ENCODE assay signal across 11 cellular contexts in genomic region chr15:67832031-67832551, GRCh38. TPM values are rescaled to one million over a fixed set of nuclear protein-coding genes. Genes with fewer than 3 reads are reported as not detected.
A peak's percentile ranks its signal among the peaks of the same experiment; 100 is the strongest.
DNase-seq lines count a peak whose midpoint lies in the region; ATAC-seq and TF ChIP-seq lines count a peak whose summit lies in the region.
"Had no signal": no experiment of that assay in that cellular context is flagged by ENCODE, and none has a peak within 500 bp of the region (broad histone marks: within the 10 kb centered on the region; RNA-seq: fewer than 3 reads in every experiment).

No MANE protein-coding gene starts in this region.

- TF ChIP-seq CTCF in epithelial cell of proximal tubule (conservative IDR thresholded peaks at IDR 0.05; ENCODE audit: low read depth, low read length) = peak; percentile 66
- no peak for TF ChIP-seq CTCF in omental fat pad (IDR thresholded peaks at IDR 0.05)
- TF ChIP-seq CTCF in lower lobe of right lung (IDR thresholded peaks at IDR 0.05) = no peak

- H3K27me3 ChIP-seq in lower lobe of right lung (ENCODE audit: low read depth) = peaks cover 92% of the 10 kb centered on the region

- no peaks in the 10 kb centered on the region for H3K36me3 ChIP-seq in lower lobe of right lung

- no peaks in the 10 kb centered on the region for H3K9me3 ChIP-seq in lower lobe of right lung

- DNase-seq in A172 (ENCODE audit: low spot score) = peak; percentile 44
- DNase-seq in GF-D8 (lab: John Stamatoyannopoulos, UW) = peak; percentile 2
- peak; percentile 12 for DNase-seq in NOMO-1 treated with dmso at 0.1 percent for 144 hours (lab: John Stamatoyannopoulos, UW; ENCODE audit: unreplicated experiment)
- DNase-seq in epithelial cell of proximal tubule (ENCODE audit: low read depth) = no peak
- DNase-seq in omental fat pad (ENCODE audit: low spot score) = no peak
- DNase-seq in stimulated activated CD4-positive, alpha-beta T cell treated with anti-CD3 and anti-CD28 coated beads, Interleukin-4, amount 100 ng/mL, for 4 hours = no peak
- DNase-seq in NCI-H526 treated with DMSO at 0.1 percent for 48 hours (lab: John Stamatoyannopoulos, UW) = no peak
- no peak for DNase-seq in lower lobe of right lung
- DNase-seq: T1000 had no signal

- intact Hi-C loops in lower lobe of right lung (cut with DNase I) = no loop called here

- H3K4me1 ChIP-seq in lower lobe of right lung = peaks cover 68% of the 10 kb centered on the region

- ATAC-seq in omental fat pad (ENCODE audit: low FRiP score) (no peak), lower lobe of right lung (no peak)

- no peak overlapping the region for H3K27ac ChIP-seq in lower lobe of right lung
- H3K27ac ChIP-seq: coronary artery had no signal

- H3K4me3 ChIP-seq in epithelial cell of proximal tubule (ENCODE audit: low read depth, low read length) = no peak overlapping the region
- H3K4me3 ChIP-seq in lower lobe of right lung = no peak overlapping the region

RNA-seq across cellular contexts. Expression of gene SKOR1, which starts 6.8 kb away (rescaled TPM):
- total RNA-seq in A172 (2014; rRNA removed; shearing (Covaris generic)) = not detected in 2 replicates
- total RNA-seq in epithelial cell of proximal tubule (not detected in 2 replicates), omental fat pad (1 to 10 TPM in 1 of 4 donors, under 1 TPM in 3; 0.19 to 1.1 (median 0.49) TPM), lower lobe of right lung (0.41 TPM)

RNA-seq across cellular contexts. Expression of gene RNU6-1, which starts 7.8 kb away (rescaled TPM):
- total RNA-seq in A172 (2014; rRNA removed; shearing (Covaris generic)) = not detected in 2 replicates
- not detected in 2 replicates for total RNA-seq in epithelial cell of proximal tubule
- not detected for total RNA-seq in omental fat pad
- total RNA-seq in lower lobe of right lung = not detected
- total RNA-seq: mucosa of gallbladder had no signal

Comparison
In these comparisons a context has a peak if more than half of its experiments do, and no peak if none do; other contexts are left out.
1. DNase-seq: peak in A172 (single experiment), GF-D8 (single experiment) and NOMO-1 treated with dmso at 0.1 percent for 144 hours (single experiment); none in epithelial cell of proximal tubule (single experiment), omental fat pad (single experiment), stimulated activated CD4-positive, alpha-beta T cell treated with anti-CD3 and anti-CD28 coated beads, Interleukin-4, amount 100 ng/mL, for 4 hours (0 of 2), NCI-H526 treated with DMSO at 0.1 percent for 48 hours (single experiment) and lower lobe of right lung (single experiment).